21 cellular contexts compared by ENCODE assay signal in genomic region chr7:80591654-80592053, GRCh38. TPM values are rescaled to one million over a fixed set of nuclear protein-coding genes. Genes with fewer than 3 reads are reported as not detected.
A peak's percentile ranks its signal among the peaks of the same experiment; 100 is the strongest.
DNase-seq lines count a peak whose midpoint lies in the region; ATAC-seq, FAIRE-seq and TF ChIP-seq lines count a peak whose summit lies in the region.
"Had no signal": no experiment of that assay in that cellular context is flagged by ENCODE, and none has a peak within 500 bp of the region (broad histone marks: within the 10 kb centered on the region; RNA-seq: fewer than 3 reads in every experiment).

No MANE protein-coding gene starts in this region.

- in situ Hi-C loops in GM13977 (cut with MboI; ENCODE audit: low pct_unique_long_range_greater_than_20kb, low sequenced_read_pairs, unreplicated experiment) = no loop called here

- no peak for ATAC-seq in HCT116
- ATAC-seq in foreskin keratinocyte = no peak
- ATAC-seq in GM18861 (IDR thresholded peaks at IDR 0.05; ENCODE audit: unreplicated experiment) = no peak

- POLR2A ChIA-PET in HCT116 (lab: Charles Lee) = no interaction called here

- H3K9me3 ChIP-seq in HCT116 (ENCODE audit: control insufficient read depth in 1 of 2, insufficient read depth in 1 of 2, low read depth in 1 of 2, low read length in 2 of 2) = no peaks in the 10 kb centered on the region
- H3K9me3 ChIP-seq: Peyer's patch had no signal

- CTCF ChIA-PET in HCT116 (lab: Charles Lee) = no interaction called here

- H3K27ac ChIP-seq in HCT116 (ENCODE audit: low read depth, low read length) (no peak overlapping the region), foreskin keratinocyte (no peak overlapping the region)
- H3K27ac ChIP-seq: Peyer's patch, SK-N-MC had no signal

- no peaks in the 10 kb centered on the region for H4K20me1 ChIP-seq in HCT116 (ENCODE audit: insufficient read depth)

- H3K9ac ChIP-seq in HCT116 (ENCODE audit: low read length) = no peak overlapping the region

- peak overlapping the region; percentile 73 for H2AFZ ChIP-seq in HCT116 (ENCODE audit: low read depth, low read length, poor library complexity, severe bottlenecking)

- H3K4me1 ChIP-seq in HCT116 (ENCODE audit: control insufficient read depth in 1 of 2, insufficient read depth in 2 of 2, low read length in 2 of 2) (no peaks in the 10 kb centered on the region), foreskin keratinocyte (no peaks in the 10 kb centered on the region)
- H3K4me1 ChIP-seq: Peyer's patch had no signal

- TF ChIP-seq POLR2A in HCT116 (IDR thresholded peaks at IDR 0.05; ENCODE audit: borderline replicate concordance, extremely low read depth, insufficient read depth, insufficient read length) = no peak
- no peak for TF ChIP-seq POLR2A in erythroblast (IDR thresholded peaks at IDR 0.05; ENCODE audit: low read length)

- no peaks in the 10 kb centered on the region for H3K79me2 ChIP-seq in HCT116 (ENCODE audit: insufficient read depth, low read length)

- no TSS peak for BruUV-seq in HCT116 (replicated peaks; lab: Mats Ljungman, UMichigan)

- no peaks in the 10 kb centered on the region for H3K36me3 ChIP-seq in HCT116 (ENCODE audit: control insufficient read depth in 1 of 2, insufficient read depth in 2 of 2, low read length in 2 of 2)
- H3K36me3 ChIP-seq: Peyer's patch had no signal

- 0 out of 2 replicates have a peak, but pooled peaks cover 3% of the 10 kb centered on the region for H3K9me2 ChIP-seq in HCT116 (ENCODE audit: insufficient read depth)

- no peak for TF ChIP-seq RAD21 in HCT116 (IDR thresholded peaks at IDR 0.05; ENCODE audit: low read depth)

- DNase-seq in GM13977 (ENCODE audit: low spot score) (peak; percentile 16), HCT116 (ENCODE audit: low read depth, low spot score) (no peak), NOMO-1 treated with DMSO at 0.1 percent for 48 hours (lab: John Stamatoyannopoulos, UW; ENCODE audit: unreplicated experiment) (peak; percentile 84), NCI-H226 (no peak), foreskin keratinocyte (no peak), erythroblast (lab: John Stamatoyannopoulos, UW) (no peak)
- DNase-seq: CD8-positive, alpha-beta memory T cell; DMS79; NCI-H1417; NCI-H187 treated with DMSO at 0.1 percent for 48 hours; NCI-H446; NCI-H69; NK-92 treated with Interleukin-12 subunit alpha and Interleukin-12 subunit beta, amount 100 ng/mL, for 24 hours; Peyer's patch; Right ventricle myocardium superior; T-helper 1 cell had no signal

- intact Hi-C loops in HCT116 (cut with micrococcal nuclease) = no loop called here

- TF ChIP-seq CTCF in GM13977 (IDR thresholded peaks at IDR 0.05; ENCODE audit: extremely low read depth, insufficient read depth, missing control alignments) (no peak), HCT116 (IDR thresholded peaks at IDR 0.05 in 2 of 3, conservative IDR thresholded peaks at IDR 0.05 in 1 of 3; ENCODE audit: borderline replicate concordance in 1 of 3, insufficient read depth in 1 of 3, low read depth in 2 of 3, low read length in 2 of 3) (no peak), foreskin keratinocyte (conservative IDR thresholded peaks at IDR 0.05) (no peak)

- peak; percentile 23 for FAIRE-seq in endometrium (lab: Jason Lieb, UNC)
- FAIRE-seq: D721Med, H1 had no signal

- no peak overlapping the region for H3K4me2 ChIP-seq in HCT116 (ENCODE audit: low read length)

- H3K4me3 ChIP-seq in HCT116 (replicated peaks in 1 of 2; ENCODE audit: low read depth in 1 of 2, low read length in 2 of 2) = no peak overlapping the region
- H3K4me3 ChIP-seq: Peyer's patch, SK-N-MC had no signal

- no peaks in the 10 kb centered on the region for H3K27me3 ChIP-seq in HCT116 (ENCODE audit: insufficient read depth, low read length)
- no peaks in the 10 kb centered on the region for H3K27me3 ChIP-seq in foreskin keratinocyte
- H3K27me3 ChIP-seq: Peyer's patch had no signal

- RAD21 ChIA-PET in HCT116 (lab: Charles Lee; ENCODE audit: low non-redundant PET in 1 of 2, low total read pairs in 2 of 2, uncharacterized antibody in 2 of 2, unreplicated experiment in 2 of 2) = no interaction called here

TF ChIP-seq in HCT116, 20 proteins besides CTCF, POLR2A, EP300 and RAD21:
- no peak for TF ChIP-seq CBX3 (IDR thresholded peaks at IDR 0.05; ENCODE audit: low read depth)
- no peak for TF ChIP-seq YY1 (IDR thresholded peaks at IDR 0.05; ENCODE audit: extremely low read depth, insufficient replicate concordance, low read depth, low read length)
- TF ChIP-seq EZH2 (IDR thresholded peaks at IDR 0.05) = no peak
- no peak for TF ChIP-seq TCF7L2 (IDR thresholded peaks at IDR 0.05; ENCODE audit: borderline replicate concordance, extremely low read depth, insufficient read depth, insufficient read length)
- no peak for TF ChIP-seq EZH2phosphoT487 (IDR thresholded peaks at IDR 0.05; ENCODE audit: borderline replicate concordance)
- TF ChIP-seq CEBPB (IDR thresholded peaks at IDR 0.05; ENCODE audit: low read depth) = no peak
- no peak for TF ChIP-seq ZBTB33 (IDR thresholded peaks at IDR 0.05; ENCODE audit: extremely low read depth, insufficient replicate concordance, low read length)
- TF ChIP-seq SRF (IDR thresholded peaks at IDR 0.05; ENCODE audit: low read depth) = no peak
- TF ChIP-seq POLR2AphosphoS5 (IDR thresholded peaks at IDR 0.05; ENCODE audit: low read depth, low read length) = no peak
- TF ChIP-seq FOSL1 (IDR thresholded peaks at IDR 0.05; ENCODE audit: low read depth) = no peak
- no peak for TF ChIP-seq SIN3A (IDR thresholded peaks at IDR 0.05; ENCODE audit: low read depth)

RNA-seq across cellular contexts. Expression of gene CD36, which starts 46.8 kb away (rescaled TPM):
- total RNA-seq in HCT116 (2021; ENCODE audit: unreplicated experiment) = 0.32 TPM
- polyA plus RNA-seq in HCT116 (2012) = 0.07 TPM in 1 of 2 replicates, not detected in the other
- 0.20 TPM in 1 of 2 replicates, not detected in the other for total RNA-seq in foreskin keratinocyte
- polyA plus RNA-seq in foreskin keratinocyte = 0.02 TPM in 1 of 2 replicates, not detected in the other
- polyA plus RNA-seq: CD8-positive, alpha-beta memory T cell had no signal

Comparison
In these comparisons a context has a peak if more than half of its experiments do, and no peak if none do; other contexts are left out.
1. DNase-seq: peak in GM13977 (single experiment) and NOMO-1 treated with DMSO at 0.1 percent for 48 hours (single experiment); none in HCT116 (single experiment), NCI-H226 (single experiment), foreskin keratinocyte (0 of 2) and erythroblast (0 of 2).